28 cellular contexts compared by ENCODE assay signal in genomic region chr20:58486207-58486606, GRCh38. TPM values are rescaled to one million over a fixed set of nuclear protein-coding genes. Genes with fewer than 3 reads are reported as not detected.
"Had no signal": no experiment of that assay in that cellular context is flagged by ENCODE, and none has a peak within 500 bp of the region (broad histone marks: within the 10 kb centered on the region; RNA-seq: fewer than 3 reads in every experiment).

No MANE protein-coding gene starts in this region.

- H3K36me3 ChIP-seq: adrenal gland, SJCRH30 had no signal

- H3K27ac ChIP-seq: adrenal gland, SJCRH30 had no signal

- FAIRE-seq: bronchial epithelial cell had no signal

- H3K4me1 ChIP-seq: adrenal gland had no signal

- H3K4me3 ChIP-seq: adrenal gland, SJCRH30, SK-N-MC had no signal

- H3K36me3 Mint-ChIP-seq: activated naive CD8-positive, alpha-beta T cell treated with anti-CD3 and anti-CD28 coated beads, Interleukin-2, amount 10 ng/mL, durations not matched to agents 7 days and 5 days had no signal

- H3K27ac Mint-ChIP-seq: activated CD4-positive, alpha-beta T cell treated with anti-CD3 and anti-CD28 coated beads, Interleukin-2, amount 10 ng/mL, durations not matched to agents 7 days and 5 days; activated CD8-positive, alpha-beta T cell treated with anti-CD3 and anti-CD28 coated beads, Interleukin-2, amount 10 ng/mL, durations not matched to agents 7 days and 5 days; activated naive CD4-positive, alpha-beta T cell treated with anti-CD3 and anti-CD28 coated beads, Interleukin-2, amount 50 U/mL, for 24 hours; activated naive CD8-positive, alpha-beta T cell treated with anti-CD3 and anti-CD28 coated beads, Interleukin-2, amount 10 ng/mL, durations not matched to agents 7 days and 5 days; activated T-cell treated with anti-CD3 and anti-CD28 coated beads, Interleukin-2, amount 50 U/mL, for 24 hours; activated T-helper 2 cell treated with anti-CD3 and anti-CD28 coated beads, Interferon-gamma antibody, Interleukin-2, Interleukin-4, amounts not matched to agents 10 μg/mL and 5 μg/mL and 100 μg/mL, durations not matched to agents 14 hours and 24 hours and 36 hours; brain had no signal

- ATAC-seq: activated CD8-positive, alpha-beta T cell treated with anti-CD3 and anti-CD28 coated beads, Interleukin-2, amount 10 ng/mL, durations not matched to agents 7 days and 5 days; Panc1 had no signal

- DNase-seq: activated CD4-positive, alpha-beta T cell treated with anti-CD3 and anti-CD28 coated beads, Interleukin-2, amount 10 ng/mL, durations not matched to agents 7 days and 5 days; activated CD4-positive, alpha-beta T cell treated with anti-CD3 and anti-CD28 coated beads, Interleukin-2, amount 50 U/mL, for 48 hours; activated CD8-positive, alpha-beta T cell treated with anti-CD3 and anti-CD28 coated beads, Interleukin-2, amount 10 ng/mL, durations not matched to agents 7 days and 5 days; activated gamma-delta T cell; activated naive CD4-positive, alpha-beta T cell treated with Interleukin-2 at 50 U/mL for 16 hours; activated naive CD8-positive, alpha-beta T cell treated with anti-CD3 and anti-CD28 coated beads, Interleukin-2, amount 10 ng/mL, durations not matched to agents 7 days and 5 days; activated T-cell treated with anti-CD3 and anti-CD28 coated beads, Interleukin-2, amount 50 U/mL, for 24 hours; adrenal gland; caudate nucleus; cerebellar nuclear complex; Karpas-422; NCI-H1105; NCI-H1417 treated with DMSO at 0.1 percent for 48 hours; NCI-H1930; NCI-H345; NCI-H524 treated with DMSO at 0.1 percent for 48 hours; SHP77; SJCRH30; T1000 had no signal

- H3K4me3 Mint-ChIP-seq: activated CD4-positive, alpha-beta T cell treated with anti-CD3 and anti-CD28 coated beads, Interleukin-2, amount 10 ng/mL, durations not matched to agents 7 days and 5 days; activated CD8-positive, alpha-beta T cell treated with anti-CD3 and anti-CD28 coated beads, Interleukin-2, amount 10 ng/mL, durations not matched to agents 7 days and 5 days; activated naive CD4-positive, alpha-beta T cell treated with anti-CD3 and anti-CD28 coated beads, Interleukin-2, amount 50 U/mL, for 24 hours; activated naive CD8-positive, alpha-beta T cell treated with anti-CD3 and anti-CD28 coated beads, Interleukin-2, amount 10 ng/mL, durations not matched to agents 7 days and 5 days; activated T-cell treated with anti-CD3 and anti-CD28 coated beads, Interleukin-2, amount 50 U/mL, for 24 hours; brain had no signal

- H3K27me3 ChIP-seq: adrenal gland, SJCRH30 had no signal

RNA-seq across cellular contexts. Expression of gene APCDD1L, which starts 29.0 kb away (rescaled TPM):
- total RNA-seq: activated CD4-positive, alpha-beta T cell treated with anti-CD3 and anti-CD28 coated beads, Interleukin-2, amount 10 ng/mL, durations not matched to agents 7 days and 5 days; activated CD8-positive, alpha-beta T cell treated with anti-CD3 and anti-CD28 coated beads, Interleukin-2, amount 10 ng/mL, durations not matched to agents 7 days and 5 days; activated naive CD8-positive, alpha-beta T cell treated with anti-CD3 and anti-CD28 coated beads, Interleukin-2, amount 10 ng/mL, durations not matched to agents 7 days and 5 days; activated T-helper 2 cell treated with anti-CD3 and anti-CD28 coated beads, Interferon-gamma antibody, Interleukin-2, Interleukin-4, amounts not matched to agents 10 μg/mL and 5 μg/mL and 100 μg/mL, durations not matched to agents 14 hours and 24 hours and 36 hours; NCI-H460; SJCRH30; T-helper 1 cell treated with Interleukin-12 subunit alpha and Interleukin-12 subunit beta and Interleukin-4 antibody, amounts not matched to agents 30 ng/mL and 1 ng/mL, for 36 hours; T-helper 2 cell treated with Interferon-gamma antibody and Interleukin-4, amounts not matched to agents 100 ng/mL and 5 ng/mL, for 36 hours had no signal
